Comparison of ENCODE assay signal across 15 cellular contexts in genomic region chr17:26765860-26766709, GRCh38.
"Had no signal": no experiment of that assay in that cellular context is flagged by ENCODE, and none has a peak within 500 bp of the region (broad histone marks: within the 10 kb centered on the region; RNA-seq: fewer than 3 reads in every experiment).

No MANE protein-coding gene starts in this region.

- H3K4me3 ChIP-seq: dorsolateral prefrontal cortex, hepatocyte, stomach had no signal

- H3K36me3 ChIP-seq: neutrophil, stomach had no signal

- H3K27ac ChIP-seq: dorsolateral prefrontal cortex, hepatocyte, neutrophil, stomach had no signal

- H3K4me1 Mint-ChIP-seq: naive thymus-derived CD4-positive, alpha-beta T cell had no signal

- ATAC-seq: left colon; naive thymus-derived CD4-positive, alpha-beta T cell had no signal

- H3K4me3 Mint-ChIP-seq: naive thymus-derived CD4-positive, alpha-beta T cell had no signal

- H3K4me1 ChIP-seq: stomach had no signal

- DNase-seq: cortex of kidney; effector CD8-positive, alpha-beta T cell; foreskin melanocyte; left colon; mesendoderm; naive thymus-derived CD4-positive, alpha-beta T cell; small intestine; stimulated activated CD4-positive, alpha-beta T cell treated with anti-CD3 and anti-CD28 coated beads, Interleukin-12 subunit alpha, Interleukin-12 subunit beta, amount 100 ng/mL, for 4 hours; stimulated activated naive CD4-positive, alpha-beta T cell; stomach; substantia nigra; trophoblast cell had no signal

- H3K27me3 ChIP-seq: hepatocyte had no signal
